In genomic region chr14:97713023-97713422, GRCh38 we compare ENCODE assay signal across 19 cellular contexts.
DNase-seq lines count a peak whose midpoint lies in the region; ATAC-seq and TF ChIP-seq lines count a peak whose summit lies in the region.
"Had no signal": no experiment of that assay in that cellular context is flagged by ENCODE, and none has a peak within 500 bp of the region (broad histone marks: within the 10 kb centered on the region; RNA-seq: fewer than 3 reads in every experiment).

No MANE protein-coding gene starts in this region.

- no peak for ATAC-seq in naive thymus-derived CD4-positive, alpha-beta T cell
- ATAC-seq in CD4-positive, alpha-beta T cell (ENCODE audit: poor library complexity): no peak
- ATAC-seq: lower lobe of right lung, natural killer cell, psoas muscle had no signal

- H3K36me3 ChIP-seq in naive thymus-derived CD4-positive, alpha-beta T cell (ENCODE audit: control insufficient read depth in 2 of 3, insufficient read depth in 3 of 3, low read length in 3 of 3): no peaks in the 10 kb centered on the region
- H3K36me3 ChIP-seq: lower lobe of right lung, vagina had no signal

- POLR2A ChIA-PET in naive thymus-derived CD4-positive, alpha-beta T cell (lab: Charles Lee): interaction anchor here (0.8 to 2.5 kb wide), 6 partner anchors 8 to 1547 kb away, joined by 3 to 7 read pairs (median 4); no protein-coding TSS in a partner anchor
- POLR2A ChIA-PET in CD4-positive, alpha-beta T cell (lab: Charles Lee): interaction anchor here (0.8 to 1.8 kb wide), 3 partner anchors 9 to 106 kb away, joined by 4 to 5 read pairs (median 5); no protein-coding TSS in a partner anchor

- H3K9me3 ChIP-seq in naive thymus-derived CD4-positive, alpha-beta T cell (ENCODE audit: control insufficient read depth in 2 of 3, low read length in 3 of 3): no peaks in the 10 kb centered on the region
- no peaks in the 10 kb centered on the region for H3K9me3 ChIP-seq in CD4-positive, alpha-beta T cell (ENCODE audit: control insufficient read depth, low read length)
- H3K9me3 ChIP-seq: lower lobe of right lung, psoas muscle, vagina had no signal

- TF ChIP-seq CTCF in HFFc6 (IDR thresholded peaks at IDR 0.05): no peak
- TF ChIP-seq CTCF in CD4-positive, alpha-beta T cell (IDR thresholded peaks at IDR 0.05): no peak

- H3K27me3 Mint-ChIP-seq in activated CD4-positive, alpha-beta T cell treated with anti-CD3 and anti-CD28 coated beads, Interleukin-2, amount 10 ng/mL, durations not matched to agents 24 days and 14 days: no peaks in the 10 kb centered on the region
- no peaks in the 10 kb centered on the region for H3K27me3 Mint-ChIP-seq in naive thymus-derived CD4-positive, alpha-beta T cell
- H3K27me3 Mint-ChIP-seq in HFFc6 (ENCODE audit: insufficient read depth): no peaks in the 10 kb centered on the region
- no peaks in the 10 kb centered on the region for H3K27me3 Mint-ChIP-seq in CD4-positive, alpha-beta T cell

- H3K27me3 ChIP-seq in naive thymus-derived CD4-positive, alpha-beta T cell (ENCODE audit: control insufficient read depth in 2 of 2, insufficient read depth in 2 of 2, low read length in 2 of 2): no peaks in the 10 kb centered on the region
- H3K27me3 ChIP-seq in CD4-positive, alpha-beta T cell (ENCODE audit: control insufficient read depth, insufficient read depth, low read length): no peaks in the 10 kb centered on the region
- H3K27me3 ChIP-seq: vagina had no signal

- no peak overlapping the region for H3K4me3 ChIP-seq in naive thymus-derived CD4-positive, alpha-beta T cell (ENCODE audit: low read length)
- H3K4me3 ChIP-seq: coronary artery, lower lobe of right lung, psoas muscle, vagina had no signal

- intact Hi-C loops in activated CD4-positive, alpha-beta T cell treated with anti-CD3 and anti-CD28 coated beads, Interleukin-2, amount 10 ng/mL, durations not matched to agents 24 days and 14 days (cut with micrococcal nuclease): loop anchor here (2.0 to 5.0 kb wide), 2 partner anchors 91 to 304 kb away; no protein-coding TSS in a partner anchor
- intact Hi-C loops in naive thymus-derived CD4-positive, alpha-beta T cell (cut with micrococcal nuclease): no loop called here
- intact Hi-C loops in CD4-positive, alpha-beta T cell (cut with DNase I, micrococcal nuclease): loop anchor here in 1 of 2 experiments (10.0 kb wide), 1 partner anchor 262 kb away; no protein-coding TSS in a partner anchor

- peaks cover 5% of the 10 kb centered on the region for H3K9me3 Mint-ChIP-seq in activated CD4-positive, alpha-beta T cell treated with anti-CD3 and anti-CD28 coated beads, Interleukin-2, amount 10 ng/mL, durations not matched to agents 24 days and 14 days
- no peaks in the 10 kb centered on the region for H3K9me3 Mint-ChIP-seq in naive thymus-derived CD4-positive, alpha-beta T cell
- H3K9me3 Mint-ChIP-seq in HFFc6: peaks cover 63% of the 10 kb centered on the region
- peaks cover 2% of the 10 kb centered on the region for H3K9me3 Mint-ChIP-seq in CD4-positive, alpha-beta T cell
- H3K9me3 Mint-ChIP-seq: natural killer cell had no signal

- H3K27ac Mint-ChIP-seq in activated CD4-positive, alpha-beta T cell treated with anti-CD3 and anti-CD28 coated beads, Interleukin-2, amount 10 ng/mL, durations not matched to agents 24 days and 14 days: no peak overlapping the region
- peak overlapping the region in 5 of 9 donors; percentile 4 to 96 (median 73) for H3K27ac Mint-ChIP-seq in naive thymus-derived CD4-positive, alpha-beta T cell
- no peak overlapping the region for H3K27ac Mint-ChIP-seq in HFFc6
- H3K27ac Mint-ChIP-seq in CD4-positive, alpha-beta T cell: no peak overlapping the region
- H3K27ac Mint-ChIP-seq: natural killer cell had no signal

- H3K36me3 Mint-ChIP-seq in activated CD4-positive, alpha-beta T cell treated with anti-CD3 and anti-CD28 coated beads, Interleukin-2, amount 10 ng/mL, durations not matched to agents 24 days and 14 days (ENCODE audit: low read depth): no peaks in the 10 kb centered on the region
- peaks cover 0 to 3% (median 0%) of the 10 kb centered on the region in 5 donors for H3K36me3 Mint-ChIP-seq in naive thymus-derived CD4-positive, alpha-beta T cell
- 0 out of 2 replicates have a peak, but pooled peaks cover 4% of the 10 kb centered on the region for H3K36me3 Mint-ChIP-seq in HFFc6 (ENCODE audit: low read depth)
- H3K36me3 Mint-ChIP-seq in CD4-positive, alpha-beta T cell (ENCODE audit: low read depth): no peaks in the 10 kb centered on the region
- H3K36me3 Mint-ChIP-seq: natural killer cell had no signal

- H3K4me1 Mint-ChIP-seq in activated CD4-positive, alpha-beta T cell treated with anti-CD3 and anti-CD28 coated beads, Interleukin-2, amount 10 ng/mL, durations not matched to agents 24 days and 14 days: peaks cover 32% of the 10 kb centered on the region
- peaks cover 28 to 56% (median 44%) of the 10 kb centered on the region in 7 donors for H3K4me1 Mint-ChIP-seq in naive thymus-derived CD4-positive, alpha-beta T cell
- H3K4me1 Mint-ChIP-seq in HFFc6 (ENCODE audit: low read depth): no peaks in the 10 kb centered on the region
- H3K4me1 Mint-ChIP-seq in CD4-positive, alpha-beta T cell (ENCODE audit: low read depth): peaks cover 53% of the 10 kb centered on the region

- CTCF ChIA-PET in naive thymus-derived CD4-positive, alpha-beta T cell (lab: Charles Lee): interaction anchor here (0.6 to 1.3 kb wide), 2 partner anchors 8 to 11 kb away, joined by 5 to 6 read pairs; no protein-coding TSS in a partner anchor
- CTCF ChIA-PET in CD4-positive, alpha-beta T cell (lab: Charles Lee): interaction anchor here (1.2 to 1.5 kb wide), 2 partner anchors 64 to 1559 kb away, joined by 3 to 4 read pairs; partner anchors contain the start of gene BCL11B

- H3K4me1 ChIP-seq in naive thymus-derived CD4-positive, alpha-beta T cell (ENCODE audit: control insufficient read depth in 2 of 2, insufficient read depth in 2 of 2, low read length in 2 of 2): peaks cover 27 to 32% of the 10 kb centered on the region in 2 donors
- H3K4me1 ChIP-seq: lower lobe of right lung, psoas muscle, vagina had no signal

- no peak overlapping the region for H3K4me3 Mint-ChIP-seq in activated CD4-positive, alpha-beta T cell treated with anti-CD3 and anti-CD28 coated beads, Interleukin-2, amount 10 ng/mL, durations not matched to agents 24 days and 14 days
- H3K4me3 Mint-ChIP-seq in naive thymus-derived CD4-positive, alpha-beta T cell: no peak overlapping the region
- H3K4me3 Mint-ChIP-seq in HFFc6: no peak overlapping the region
- no peak overlapping the region for H3K4me3 Mint-ChIP-seq in CD4-positive, alpha-beta T cell
- H3K4me3 Mint-ChIP-seq: natural killer cell had no signal

- DNase-seq in activated CD4-positive, alpha-beta T cell treated with anti-CD3 and anti-CD28 coated beads, Interleukin-2, amount 10 ng/mL, durations not matched to agents 24 days and 14 days: peak; percentile 55
- DNase-seq in activated CD4-positive, alpha-beta T cell treated with anti-CD3 and anti-CD28 coated beads, Interleukin-2, amount 50 U/mL, for 48 hours: no peak
- DNase-seq in HCEC 1CT (peak; percentile 28), astrocyte of the hippocampus (ENCODE audit: low read depth, low spot score) (peak; percentile 29), HFFc6 (no peak), putamen (ENCODE audit: low spot score) (no peak)
- DNase-seq in naive thymus-derived CD4-positive, alpha-beta T cell: no peak
- DNase-seq in CD4-positive, alpha-beta T cell: no peak
- DNase-seq: activated CD8-positive, alpha-beta memory T cell treated with anti-CD3 and anti-CD28 coated beads, Interleukin-2, amount 50 U/mL, for 48 hours; amygdala; COR-L47; H7; KBM-7; lower lobe of right lung; natural killer cell; NCI-H226; psoas muscle had no signal

- no peak overlapping the region for H3K27ac ChIP-seq in naive thymus-derived CD4-positive, alpha-beta T cell (ENCODE audit: low read depth, low read length)
- H3K27ac ChIP-seq in CD4-positive, alpha-beta T cell (ENCODE audit: low read depth, low read length): no peak overlapping the region
- H3K27ac ChIP-seq: coronary artery, lower lobe of right lung, psoas muscle, vagina had no signal

Comparison
In these comparisons a context has a peak if more than half of its experiments do, and no peak if none do; other contexts are left out.
1. DNase-seq: peak in activated CD4-positive, alpha-beta T cell treated with anti-CD3 and anti-CD28 coated beads, Interleukin-2, amount 10 ng/mL, durations not matched to agents 24 days and 14 days (single experiment), HCEC 1CT (single experiment) and astrocyte of the hippocampus (single experiment); none in activated CD4-positive, alpha-beta T cell treated with anti-CD3 and anti-CD28 coated beads, Interleukin-2, amount 50 U/mL, for 48 hours (0 of 2), naive thymus-derived CD4-positive, alpha-beta T cell (0 of 9), HFFc6 (single experiment), CD4-positive, alpha-beta T cell (0 of 10) and putamen (single experiment).
2. H3K27ac Mint-ChIP-seq: peak in naive thymus-derived CD4-positive, alpha-beta T cell (5 of 9); none in activated CD4-positive, alpha-beta T cell treated with anti-CD3 and anti-CD28 coated beads, Interleukin-2, amount 10 ng/mL, durations not matched to agents 24 days and 14 days (single experiment), HFFc6 (single experiment) and CD4-positive, alpha-beta T cell (single experiment).